In genomic region chr7:121397346-121397745, GRCh38 we compare ENCODE assay signal across 11 cellular contexts. TPM values are rescaled to one million over a fixed set of nuclear protein-coding genes. Genes with fewer than 3 reads are reported as not detected.
DNase-seq lines count a peak whose midpoint lies in the region; ATAC-seq, FAIRE-seq and TF ChIP-seq lines count a peak whose summit lies in the region.
"Had no signal": no experiment of that assay in that cellular context is flagged by ENCODE, and none has a peak within 500 bp of the region (broad histone marks: within the 10 kb centered on the region; RNA-seq: fewer than 3 reads in every experiment).

No MANE protein-coding gene starts in this region.

- DNase-seq in NCI-H1417 (lab: John Stamatoyannopoulos, UW) (peak in 2 of 3 experiments; percentile 16 to 23), NCI-H1417 treated with DMSO at 0.1 percent for 48 hours (lab: John Stamatoyannopoulos, UW) (no peak), H54 (ENCODE audit: insufficient read length, low spot score) (no peak), naive B cell (no peak), prostate gland (ENCODE audit: low spot score) (no peak), KG1 (lab: John Stamatoyannopoulos, UW) (no peak), posterior vena cava (ENCODE audit: low spot score) (no peak)
- no peak for DNase-seq in activated CD8-positive, alpha-beta T cell treated with anti-CD3 and anti-CD28 coated beads, Interleukin-2, amount 10 ng/mL, durations not matched to agents 7 days and 5 days
- DNase-seq: cerebellar nuclear complex, kidney, NCI-H1092 had no signal

- intact Hi-C loops in prostate gland (cut with DNase I) (no loop called here), posterior vena cava (cut with DNase I) (no loop called here)

- H3K36me3 Mint-ChIP-seq in activated CD8-positive, alpha-beta T cell treated with anti-CD3 and anti-CD28 coated beads, Interleukin-2, amount 10 ng/mL, durations not matched to agents 7 days and 5 days (ENCODE audit: low read depth), result peaks cover 11% of the 10 kb centered on the region
- peaks cover 7 to 8% of the 10 kb centered on the region in 2 donors for H3K36me3 Mint-ChIP-seq in naive B cell

- TF ChIP-seq CTCF in prostate gland (IDR thresholded peaks at IDR 0.05), result no peak

- ATAC-seq in activated CD8-positive, alpha-beta T cell treated with anti-CD3 and anti-CD28 coated beads, Interleukin-2, amount 10 ng/mL, durations not matched to agents 7 days and 5 days, result no peak
- no peak for ATAC-seq in naive B cell (ENCODE audit: low read depth in 2 of 2)

- peaks cover 22% of the 10 kb centered on the region for H3K4me1 Mint-ChIP-seq in activated CD8-positive, alpha-beta T cell treated with anti-CD3 and anti-CD28 coated beads, Interleukin-2, amount 10 ng/mL, durations not matched to agents 7 days and 5 days (ENCODE audit: low read depth)
- H3K4me1 Mint-ChIP-seq in naive B cell, result peaks cover 11 to 33% (median 12%) of the 10 kb centered on the region in 3 donors

- no peaks in the 10 kb centered on the region for H3K27me3 ChIP-seq in prostate gland (replicated peaks; ENCODE audit: insufficient read depth)

- POLR2A ChIA-PET in activated CD8-positive, alpha-beta T cell treated with anti-CD3 and anti-CD28 coated beads, Interleukin-2, amount 10 ng/mL, durations not matched to agents 7 days and 5 days (lab: Charles Lee), result no interaction called here

- no peak for TF ChIP-seq POLR2A in H54 (IDR thresholded peaks at IDR 0.05; ENCODE audit: low read depth, low read length)
- no peak for TF ChIP-seq POLR2A in prostate gland (IDR thresholded peaks at IDR 0.05)

- H3K36me3 ChIP-seq in prostate gland, result no peaks in the 10 kb centered on the region

- CTCF ChIA-PET in activated CD8-positive, alpha-beta T cell treated with anti-CD3 and anti-CD28 coated beads, Interleukin-2, amount 10 ng/mL, durations not matched to agents 7 days and 5 days (lab: Charles Lee), result interaction anchor here (0.9 to 6.4 kb wide), 17 partner anchors 9 to 152 kb away, joined by 3 to 81 read pairs (median 8); no protein-coding TSS in a partner anchor

- H3K4me3 ChIP-seq in prostate gland, result no peak overlapping the region

- 90% methylated on average over 3 of the region's 3 CpGs for WGBS in prostate gland

- H3K27ac Mint-ChIP-seq in activated CD8-positive, alpha-beta T cell treated with anti-CD3 and anti-CD28 coated beads, Interleukin-2, amount 10 ng/mL, durations not matched to agents 7 days and 5 days, result no peak overlapping the region
- peak overlapping the region in 1 of 6 donors; percentile 98 for H3K27ac Mint-ChIP-seq in naive B cell

- no peaks in the 10 kb centered on the region for H3K27me3 Mint-ChIP-seq in activated CD8-positive, alpha-beta T cell treated with anti-CD3 and anti-CD28 coated beads, Interleukin-2, amount 10 ng/mL, durations not matched to agents 7 days and 5 days (ENCODE audit: low read depth)
- H3K27me3 Mint-ChIP-seq in naive B cell, result no peaks in the 10 kb centered on the region

- H3K9me3 Mint-ChIP-seq in activated CD8-positive, alpha-beta T cell treated with anti-CD3 and anti-CD28 coated beads, Interleukin-2, amount 10 ng/mL, durations not matched to agents 7 days and 5 days (ENCODE audit: insufficient read depth), result peaks cover 3% of the 10 kb centered on the region
- peaks cover 0 to 4% (median 0%) of the 10 kb centered on the region in 7 donors for H3K9me3 Mint-ChIP-seq in naive B cell

- peak; percentile 15 for FAIRE-seq in H54 (lab: Jason Lieb, UNC)

- H3K4me1 ChIP-seq in prostate gland (replicated peaks), result no peaks in the 10 kb centered on the region

- H3K9me3 ChIP-seq in prostate gland, result no peaks in the 10 kb centered on the region

- H3K4me3 Mint-ChIP-seq in activated CD8-positive, alpha-beta T cell treated with anti-CD3 and anti-CD28 coated beads, Interleukin-2, amount 10 ng/mL, durations not matched to agents 7 days and 5 days, result peak overlapping the region; percentile 10
- H3K4me3 Mint-ChIP-seq in naive B cell, result peak overlapping the region in 6 of 8 donors; percentile 23 to 98 (median 61)

- no peak overlapping the region for H3K27ac ChIP-seq in prostate gland

RNA-seq across cellular contexts. Expression of gene FAM3C, which starts 1.2 kb away (rescaled TPM):
- 10 to 100 TPM; 18.0 to 18.4 TPM for total RNA-seq in activated CD8-positive, alpha-beta T cell treated with anti-CD3 and anti-CD28 coated beads, Interleukin-2, amount 10 ng/mL, durations not matched to agents 7 days and 5 days
- 100 to 1,000 TPM in 3 of 6 donors, 10 to 100 TPM in 3; 79.8 to 115 (median 101) TPM for polyA plus RNA-seq in naive B cell (ENCODE audit: low read depth in 6 of 6)
- total RNA-seq in prostate gland (10 to 100 TPM; 31.9 to 34.8 TPM), posterior vena cava (10 to 100 TPM; 71.4 to 93.4 TPM)

Comparison
In these comparisons a context has a peak if more than half of its experiments do, and no peak if none do; other contexts are left out.
1. DNase-seq: peak in NCI-H1417 (2 of 3); none in NCI-H1417 treated with DMSO at 0.1 percent for 48 hours (single experiment), H54 (single experiment), activated CD8-positive, alpha-beta T cell treated with anti-CD3 and anti-CD28 coated beads, Interleukin-2, amount 10 ng/mL, durations not matched to agents 7 days and 5 days (single experiment), naive B cell (single experiment), prostate gland (single experiment), KG1 (single experiment) and posterior vena cava (single experiment).